In the genomic region with DNA sequence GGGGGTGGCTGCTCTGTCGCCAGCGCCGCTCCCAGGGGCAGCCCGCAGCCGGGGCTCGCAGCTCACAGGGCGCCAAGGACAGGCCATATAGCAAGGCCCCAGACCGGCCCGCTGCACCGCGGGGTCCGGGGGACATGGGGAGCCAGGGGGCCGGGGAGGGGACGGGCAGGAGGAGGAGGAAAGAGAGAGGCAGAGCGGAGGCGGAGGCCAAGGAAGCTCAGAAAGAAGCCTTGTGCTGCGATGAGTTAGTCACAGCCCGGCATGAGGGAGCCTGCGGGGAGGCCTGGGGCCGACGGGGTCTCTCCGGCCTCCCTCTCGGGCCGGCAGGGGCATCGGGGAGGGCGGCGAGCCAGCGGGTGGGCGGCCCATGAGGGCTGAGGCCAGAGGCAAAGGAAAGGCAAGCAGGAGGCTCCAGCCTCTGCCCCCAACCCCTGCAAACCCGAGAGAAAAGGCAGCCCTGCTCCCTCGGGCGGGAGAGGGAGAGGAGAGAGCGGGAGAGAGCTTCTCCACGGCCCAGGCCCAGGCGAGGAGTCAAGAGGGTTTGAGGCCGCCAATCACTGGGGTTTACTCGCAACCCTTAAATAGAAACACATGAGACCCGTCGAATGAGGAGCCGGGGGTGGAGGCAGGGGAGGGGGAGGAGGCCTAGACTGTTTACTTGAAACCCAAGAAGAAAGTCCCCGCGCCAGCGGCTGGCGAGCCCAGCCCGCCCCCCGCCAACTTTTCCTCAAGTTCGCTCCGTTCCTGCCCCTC, we compare ENCODE assay signal across 7 cellular contexts.
DNase-seq lines count a peak whose midpoint lies in the region; ATAC-seq and TF ChIP-seq lines count a peak whose summit lies in the region.

No MANE protein-coding gene starts in this region.

- H3K79me2 ChIP-seq in parathyroid adenoma = peaks cover 9% of the 10 kb centered on the region

- peaks cover 12% of the 10 kb centered on the region for H3K4me1 ChIP-seq in parathyroid adenoma

- H3K9me3 Mint-ChIP-seq in activated naive CD4-positive, alpha-beta T cell treated with anti-CD3 and anti-CD28 coated beads for 36 hours = peaks cover 6% of the 10 kb centered on the region

- DNase-seq in NCI-H446 (lab: John Stamatoyannopoulos, UW) = peak; percentile 57 to 83
- peak; percentile 76 for DNase-seq in activated naive CD4-positive, alpha-beta T cell treated with anti-CD3 and anti-CD28 coated beads for 36 hours
- peak; percentile 81 for DNase-seq in Right ventricle myocardium inferior (ENCODE audit: missing footprints)

- intact Hi-C loops in activated naive CD4-positive, alpha-beta T cell treated with anti-CD3 and anti-CD28 coated beads for 36 hours (cut with micrococcal nuclease) = no loop called here
- intact Hi-C loops in Right ventricle myocardium inferior (cut with DNase I) = loop anchor here (5.0 kb wide), 1 partner anchor 44 kb away; no protein-coding TSS in a partner anchor

- CTCF ChIA-PET in activated naive CD4-positive, alpha-beta T cell treated with anti-CD3 and anti-CD28 coated beads for 36 hours (lab: Charles Lee) = interaction anchor here (0.7 to 6.8 kb wide), 3 partner anchors 26 to 57 kb away, joined by 3 to 45 read pairs (median 4); no protein-coding TSS in a partner anchor

- H3K4me3 ChIP-seq in parathyroid adenoma (ENCODE audit: low read depth, low read length) = peak overlapping the region; percentile 64

- H3K36me3 Mint-ChIP-seq in activated naive CD4-positive, alpha-beta T cell treated with anti-CD3 and anti-CD28 coated beads for 36 hours (ENCODE audit: low read depth) = peaks cover 16% of the 10 kb centered on the region

- H3K9ac ChIP-seq in parathyroid adenoma = peak overlapping the region; percentile 64

- peak; percentile 59 for ATAC-seq in GM18868 (IDR thresholded peaks at IDR 0.05; ENCODE audit: unreplicated experiment)
- ATAC-seq in Right ventricle myocardium inferior = peak; percentile 74
- ATAC-seq in HG03342 (IDR thresholded peaks at IDR 0.05; ENCODE audit: unreplicated experiment) = no peak
- no peak for ATAC-seq in GM18909 (IDR thresholded peaks at IDR 0.05; ENCODE audit: poor library complexity, unreplicated experiment)

- H3K4me2 ChIP-seq in parathyroid adenoma (ENCODE audit: low read length) = peak overlapping the region; percentile 87

- no peaks in the 10 kb centered on the region for H3K27me3 Mint-ChIP-seq in activated naive CD4-positive, alpha-beta T cell treated with anti-CD3 and anti-CD28 coated beads for 36 hours (ENCODE audit: low read depth)

- no peaks in the 10 kb centered on the region for H3K9me3 ChIP-seq in parathyroid adenoma (ENCODE audit: control insufficient read depth, low read length)

- H3K27me3 ChIP-seq in parathyroid adenoma (ENCODE audit: control insufficient read depth, insufficient read depth, low read length) = no peaks in the 10 kb centered on the region

- peak overlapping the region; percentile 93 for H2AFZ ChIP-seq in parathyroid adenoma

- peak overlapping the region; percentile 84 for H3K4me3 Mint-ChIP-seq in activated naive CD4-positive, alpha-beta T cell treated with anti-CD3 and anti-CD28 coated beads for 36 hours

- no peaks in the 10 kb centered on the region for H3K36me3 ChIP-seq in parathyroid adenoma (ENCODE audit: control insufficient read depth, insufficient read depth, low read length)

- peak overlapping the region; percentile 71 for H3K27ac Mint-ChIP-seq in activated naive CD4-positive, alpha-beta T cell treated with anti-CD3 and anti-CD28 coated beads for 36 hours

- peak; percentile 12 for TF ChIP-seq CTCF in parathyroid adenoma (IDR thresholded peaks at IDR 0.05)

- peak overlapping the region; percentile 72 for H3K27ac ChIP-seq in parathyroid adenoma

- H3K4me1 Mint-ChIP-seq in activated naive CD4-positive, alpha-beta T cell treated with anti-CD3 and anti-CD28 coated beads for 36 hours (ENCODE audit: low read depth) = peaks cover 7% of the 10 kb centered on the region

Comparison
In these comparisons a context has a peak if more than half of its experiments do, and no peak if none do; other contexts are left out.
1. ATAC-seq: peak in GM18868 (single experiment) and Right ventricle myocardium inferior (single experiment); none in HG03342 (single experiment) and GM18909 (single experiment).
2. Peak in every context shown above with its lines, with median percentiles within 50 percentile points of each other: DNase-seq.